Comparison of ENCODE assay signal across 38 cellular contexts in the genomic region with DNA sequence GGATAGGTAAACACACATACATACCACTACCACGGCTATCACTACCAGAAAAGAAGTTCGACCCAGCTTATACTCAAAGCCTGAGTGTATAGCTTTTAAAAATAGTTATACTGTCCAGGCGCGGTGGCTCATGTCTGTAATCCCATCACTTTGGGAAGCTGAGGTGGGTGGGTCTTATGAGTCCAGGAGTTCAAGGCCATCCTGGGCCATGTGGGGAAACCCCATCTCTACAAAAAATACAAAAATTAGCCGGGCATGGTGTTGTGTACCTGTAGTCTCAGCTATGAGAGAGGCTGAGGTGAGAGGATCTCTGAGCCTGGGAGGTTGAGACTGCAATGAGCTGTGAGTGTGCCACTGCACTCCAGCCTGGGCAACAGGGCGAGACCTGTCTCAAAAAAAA. TPM values are rescaled to one million over a fixed set of nuclear protein-coding genes. Genes with fewer than 3 reads are reported as not detected.
"Had no signal": no experiment of that assay in that cellular context is flagged by ENCODE, and none has a peak within 500 bp of the region (broad histone marks: within the 10 kb centered on the region; RNA-seq: fewer than 3 reads in every experiment).

No MANE protein-coding gene starts in this region.

- DNase-seq: Karpas-422, Kasumi-1, MG63, MM.1S, MV-4-11, NCI-H1048, NCI-H1092, NCI-H1092 treated with DMSO at 0.1 percent for 48 hours, NCI-H1105, NCI-H1105 treated with DMSO at 0.1 percent for 48 hours, NCI-H1417, NCI-H1417 treated with DMSO at 0.1 percent for 48 hours, NCI-H1436, NCI-H1436 treated with DMSO at 0.1 percent for 48 hours, NCI-H146, NCI-H1694, NCI-H1694 treated with DMSO at 0.1 percent for 48 hours, NCI-H187, NCI-H187 treated with DMSO at 0.1 percent for 48 hours, NCI-H1930, NCI-H2029, NCI-H2029 treated with DMSO at 0.1 percent for 48 hours, NCI-H2081, NCI-H2081 treated with DMSO at 0.1 percent for 48 hours, NCI-H2107, NCI-H2171, NCI-H2171 treated with DMSO at 0.1 percent for 48 hours, NCI-H2227 treated with DMSO at 0.1 percent for 48 hours, NCI-H226, NCI-H345, NCI-H446, NCI-H446 treated with DMSO at 0.1 percent for 48 hours, NCI-H510A, NCI-H510A treated with DMSO at 0.1 percent for 48 hours had no signal

- H3K4me2 ChIP-seq: KMS-11 had no signal

- H3K27me3 ChIP-seq: MG63 had no signal

- H3K9me3 ChIP-seq: MG63 had no signal

- H3K4me3 ChIP-seq: MG63 had no signal

- H3K27ac ChIP-seq: KMS-11 had no signal

- H3K9ac ChIP-seq: KMS-11 had no signal

RNA-seq across cellular contexts. Expression of gene NKX2-4, which starts 32.9 kb away (rescaled TPM):
- total RNA-seq: LHCN-M2, MCF 10A, NCI-H460 had no signal
